Comparison of ENCODE assay signal across 19 cellular contexts in genomic region chr14:66850258-66850897, GRCh38.
DNase-seq lines count a peak whose midpoint lies in the region; ATAC-seq, FAIRE-seq and TF ChIP-seq lines count a peak whose summit lies in the region.
"Had no signal": no experiment of that assay in that cellular context is flagged by ENCODE, and none has a peak within 500 bp of the region (broad histone marks: within the 10 kb centered on the region; RNA-seq: fewer than 3 reads in every experiment).

No MANE protein-coding gene starts in this region.

- H3K4me3 ChIP-seq in GM12878 = no peak overlapping the region
- H3K4me3 ChIP-seq: K562 had no signal

- H3K27me3 Mint-ChIP-seq in IgD-negative memory B cell = no peaks in the 10 kb centered on the region
- no peaks in the 10 kb centered on the region for H3K27me3 Mint-ChIP-seq in naive B cell
- H3K27me3 Mint-ChIP-seq: CD4-positive, alpha-beta T cell had no signal

- no peak for FAIRE-seq in GM12878 (lab: Jason Lieb, UNC)
- FAIRE-seq in urothelium cell line (lab: Jason Lieb, UNC) = peak; percentile 20
- FAIRE-seq: D721Med, GM12892, K562 had no signal

- in situ Hi-C loops in GM12878 (cut with MboI) = no loop called here

- H3K9me3 Mint-ChIP-seq in IgD-negative memory B cell (peaks cover 0 to 4% (median 2%) of the 10 kb centered on the region in 3 donors), naive B cell (peaks cover 0 to 18% (median 11%) of the 10 kb centered on the region in 7 donors)
- H3K9me3 Mint-ChIP-seq: HFFc6 had no signal

- H3K36me3 Mint-ChIP-seq in IgD-negative memory B cell (peaks cover 3% of the 10 kb centered on the region), naive B cell (no peaks in the 10 kb centered on the region)

- H3K9ac ChIP-seq in GM12878 (ENCODE audit: control insufficient read depth, insufficient read depth, low read length) = no peak overlapping the region

- intact Hi-C loops in GM12878 (cut with micrococcal nuclease; ENCODE audit: unreplicated experiment) = no loop called here

- no peak overlapping the region for H3K27ac ChIP-seq in GM12878 (ENCODE audit: control insufficient read depth, insufficient read depth)
- H3K27ac ChIP-seq: C4-2B had no signal

- no peak for TF ChIP-seq CTCF in GM12878 (IDR thresholded peaks at IDR 0.05 in 2 of 3, conservative IDR thresholded peaks at IDR 0.05 in 1 of 3; ENCODE audit: control insufficient read depth in 2 of 3, extremely low read depth in 1 of 3, insufficient read depth in 1 of 3, low read depth in 3 of 3, low read length in 3 of 3)

- RAD21 ChIA-PET in GM12878 (lab: Charles Lee; ENCODE audit: unreplicated experiment) = no interaction called here

- no peak for TF ChIP-seq RAD21 in GM12878 (IDR thresholded peaks at IDR 0.05; ENCODE audit: insufficient read depth, low read depth, low read length)

- no peak for TF ChIP-seq EP300 in GM12878 (IDR thresholded peaks at IDR 0.05; ENCODE audit: borderline replicate concordance in 1 of 2, control insufficient read depth in 1 of 2, low read depth in 2 of 2, low read length in 2 of 2)

- ATAC-seq in GM12878 (peak; percentile 52), naive B cell (ENCODE audit: low read depth in 2 of 2) (peak; percentile 73 to 81), HG02938 (IDR thresholded peaks at IDR 0.05; ENCODE audit: unreplicated experiment) (no peak), HG03432 (IDR thresholded peaks at IDR 0.05; ENCODE audit: unreplicated experiment) (no peak)
- ATAC-seq: HCT116, K562 had no signal

- peaks cover 7 to 26% (median 19%) of the 10 kb centered on the region in 3 donors for H3K4me1 Mint-ChIP-seq in IgD-negative memory B cell
- H3K4me1 Mint-ChIP-seq in naive B cell = peaks cover 0 to 22% (median 4%) of the 10 kb centered on the region in 3 donors

- no peak overlapping the region for H3K4me2 ChIP-seq in GM12878 (ENCODE audit: control insufficient read depth, insufficient read depth)

- no peak for TF ChIP-seq POLR2A in GM12878 (IDR thresholded peaks at IDR 0.05; ENCODE audit: low read depth, low read length)

- H3K4me3 Mint-ChIP-seq in IgD-negative memory B cell (peak overlapping the region in 2 of 4 donors; percentile 4 to 67), naive B cell (peak overlapping the region in 2 of 8 donors; percentile 47 to 55)
- H3K4me3 Mint-ChIP-seq: CD4-positive, alpha-beta T cell; HFFc6 had no signal

- CTCF ChIA-PET in GM12878 (lab: Yijun Ruan, JAX) = no interaction called here

- peaks cover 7% of the 10 kb centered on the region; the same call in 2 of the 3 replicates for H3K9me3 ChIP-seq in GM12878 (replicated peaks; ENCODE audit: control insufficient read depth, insufficient read depth, low read length)
- H3K9me3 ChIP-seq: Caco-2 had no signal

- no peaks in the 10 kb centered on the region for H4K20me1 ChIP-seq in GM12878 (ENCODE audit: control insufficient read depth, insufficient read depth)

- no peaks in the 10 kb centered on the region for H3K4me1 ChIP-seq in GM12878 (ENCODE audit: control insufficient read depth, insufficient read depth, low read length)
- H3K4me1 ChIP-seq: Caco-2 had no signal

- H3K79me2 ChIP-seq in GM12878 (ENCODE audit: control insufficient read depth, insufficient read depth, low read length) = no peaks in the 10 kb centered on the region

- POLR2A ChIA-PET in GM12878 (lab: Charles Lee) = no interaction called here

- SMC1A ChIA-PET in GM12878 (lab: Charles Lee; ENCODE audit: uncharacterized antibody, unreplicated experiment) = no interaction called here

- DNase-seq in GM12878 (ENCODE audit: low read depth, low spot score) (no peak), naive B cell (peak; percentile 22), urothelium cell line (ENCODE audit: low spot score) (no peak), NCI-H1694 (lab: John Stamatoyannopoulos, UW) (no peak), Kasumi-1 (lab: John Stamatoyannopoulos, UW) (no peak)
- DNase-seq: ACHN; Caco-2; CD4-positive, alpha-beta T cell; GOT3; H7; HFFc6 had no signal

- H3K27ac Mint-ChIP-seq in IgD-negative memory B cell (peak overlapping the region in 2 of 3 donors; percentile 2 to 14), naive B cell (peak overlapping the region in 3 of 6 donors; percentile 13 to 62 (median 32))
- H3K27ac Mint-ChIP-seq: CD4-positive, alpha-beta T cell; HFFc6 had no signal

- BruUV-seq in GM12878 (replicated peaks; lab: Mats Ljungman, UMichigan) = no TSS peak

- 26% methylated on average over 4 of the region's 4 CpGs for WGBS in GM12878 (ENCODE audit: insufficient coverage, insufficient replicate concordance, low lambda C conversion rate, missing lambda C conversion rate)

- no peak overlapping the region; the same call in 1 of the 2 replicates for H2AFZ ChIP-seq in GM12878 (ENCODE audit: control insufficient read depth, low read depth, low read length)

- H3K36me3 ChIP-seq in GM12878 (ENCODE audit: control insufficient read depth in 2 of 2, insufficient read depth in 2 of 2, low read length in 1 of 2) = no peaks in the 10 kb centered on the region

- no peaks in the 10 kb centered on the region for H3K27me3 ChIP-seq in GM12878 (replicated peaks in 1 of 2; ENCODE audit: control insufficient read depth in 2 of 2, insufficient read depth in 2 of 2, low read length in 1 of 2)

TF ChIP-seq in GM12878, 131 proteins besides CTCF, POLR2A, EP300 and RAD21 (continues in another document):
- TF ChIP-seq SUZ12 (IDR thresholded peaks at IDR 0.05; ENCODE audit: unreplicated experiment) (no peak), JUNB (IDR thresholded peaks at IDR 0.05) (no peak), ZBTB11 (CRISPR knock-in tag; IDR thresholded peaks at IDR 0.05) (no peak), MTA3 (IDR thresholded peaks at IDR 0.05; ENCODE audit: borderline replicate concordance, low read length) (no peak), IKZF2 (IDR thresholded peaks at IDR 0.05) (no peak), ZNF592 (IDR thresholded peaks at IDR 0.05) (no peak), SREBF1 (IDR thresholded peaks at IDR 0.05; ENCODE audit: low read length) (no peak), TAF1 (IDR thresholded peaks at IDR 0.05; ENCODE audit: borderline replicate concordance, low read depth, low read length) (no peak)

Comparison
In these comparisons a context has a peak if more than half of its experiments do, and no peak if none do; other contexts are left out.
1. ATAC-seq: peak in GM12878 (single experiment) and naive B cell (2 of 2); none in HG02938 (single experiment) and HG03432 (single experiment).